Comparison of ENCODE assay signal across 22 cellular contexts in genomic region chr18:22778996-22779395, GRCh38.
A peak's percentile ranks its signal among the peaks of the same experiment; 100 is the strongest.
DNase-seq lines count a peak whose midpoint lies in the region; ATAC-seq lines count a peak whose summit lies in the region.
"Had no signal": no experiment of that assay in that cellular context is flagged by ENCODE, and none has a peak within 500 bp of the region (broad histone marks: within the 10 kb centered on the region; RNA-seq: fewer than 3 reads in every experiment).

No MANE protein-coding gene starts in this region.

- ATAC-seq in left lobe of liver: peak; percentile 65
- ATAC-seq: A549; activated CD8-positive, alpha-beta T cell treated with anti-CD3 and anti-CD28 coated beads for 36 hours; esophagus mucosa; K562; left lung; psoas muscle had no signal

- DNase-seq in NCI-H1694 (lab: John Stamatoyannopoulos, UW) (peak; percentile 2), NCI-H1694 treated with DMSO at 0.1 percent for 48 hours (lab: John Stamatoyannopoulos, UW) (no peak), DMS79 treated with DMSO at 0.1 percent for 48 hours (lab: John Stamatoyannopoulos, UW) (peak; percentile 25), NCI-H510A (lab: John Stamatoyannopoulos, UW) (peak; percentile 12), left lobe of liver (ENCODE audit: low spot score) (no peak), NCI-H774 (lab: John Stamatoyannopoulos, UW) (no peak), HuH-7 (ENCODE audit: low spot score) (no peak)
- DNase-seq in activated naive CD4-positive, alpha-beta T cell treated with Interleukin-2 at 50 U/mL for 16 hours: no peak
- DNase-seq: activated CD8-positive, alpha-beta T cell treated with anti-CD3 and anti-CD28 coated beads for 36 hours; activated naive CD4-positive, alpha-beta T cell treated with anti-CD3 and anti-CD28 coated beads for 36 hours; activated T-cell treated with anti-CD3 and anti-CD28 coated beads, Interleukin-2, amount 50 U/mL, for 1 hour; C1 segment of cervical spinal cord; effector CD8-positive, alpha-beta T cell; left lung; NCI-H226; psoas muscle; SJCRH30; stimulated activated CD4-positive, alpha-beta T cell treated with anti-CD3 and anti-CD28 coated beads, Interleukin-4, amount 100 ng/mL, for 24 hours; stomach had no signal

Comparison
In these comparisons a context has a peak if more than half of its experiments do, and no peak if none do; other contexts are left out.
1. DNase-seq: peak in NCI-H1694 (single experiment), DMS79 treated with DMSO at 0.1 percent for 48 hours (single experiment) and NCI-H510A (single experiment); none in NCI-H1694 treated with DMSO at 0.1 percent for 48 hours (single experiment), left lobe of liver (single experiment), NCI-H774 (single experiment), activated naive CD4-positive, alpha-beta T cell treated with Interleukin-2 at 50 U/mL for 16 hours (single experiment) and HuH-7 (single experiment).